8 cellular contexts compared by ENCODE assay signal in the genomic region with DNA sequence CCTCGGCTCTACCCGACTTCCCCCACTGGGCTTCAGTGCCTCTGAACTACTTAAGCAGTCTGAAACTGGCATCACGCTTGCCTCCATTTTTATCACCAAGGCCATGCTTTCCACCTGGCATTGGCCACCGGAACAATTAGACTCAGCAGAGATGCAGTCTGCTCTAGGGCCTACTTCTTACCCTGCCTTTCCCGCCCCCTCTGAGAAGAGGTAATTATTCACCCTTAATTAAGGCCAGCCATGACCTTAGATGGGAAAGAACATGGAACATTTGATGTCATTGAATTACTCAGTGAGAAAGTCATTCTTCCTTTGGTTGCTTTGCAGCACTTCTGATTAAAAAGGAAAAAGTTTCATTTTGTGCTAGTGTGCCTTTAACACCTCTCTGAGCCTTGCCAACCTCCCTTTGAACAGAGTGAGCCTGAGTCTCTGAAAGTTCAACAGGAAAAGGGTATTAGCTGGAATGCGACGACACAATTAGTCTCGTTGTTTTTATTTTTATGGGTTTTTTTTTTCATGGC.
DNase-seq lines count a peak whose midpoint lies in the region; ATAC-seq and TF ChIP-seq lines count a peak whose summit lies in the region.

No MANE protein-coding gene starts in this region.

- intact Hi-C loops in psoas muscle (cut with DNase I): no loop called here

- WGBS in psoas muscle, 3 donors: 17 to 23% (median 17%) methylated on average over 8 of the region's 8 CpGs

- H3K9me3 ChIP-seq in psoas muscle: no peaks in the 10 kb centered on the region

- peak; percentile 22 for DNase-seq in stimulated activated naive CD4-positive, alpha-beta T cell treated with Interleukin-2 at 50 U/mL for 16 hours (lab: John Stamatoyannopoulos, UW)
- no peak for DNase-seq in stimulated activated naive CD4-positive, alpha-beta T cell (lab: John Stamatoyannopoulos, UW)
- peak in 1 of 2 donors; percentile 23 for DNase-seq in psoas muscle
- no peak for DNase-seq in NCI-H82 treated with DMSO at 0.1 percent for 48 hours (lab: John Stamatoyannopoulos, UW; ENCODE audit: unreplicated experiment)
- no peak for DNase-seq in activated gamma-delta T cell (lab: John Stamatoyannopoulos, UW)
- no peak for DNase-seq in DMS114 treated with DMSO at 0.1 percent for 48 hours (lab: John Stamatoyannopoulos, UW; ENCODE audit: unreplicated experiment)
- DNase-seq in islet precursor cell: no peak

- H3K4me1 ChIP-seq in psoas muscle: no peaks in the 10 kb centered on the region

- ATAC-seq in psoas muscle: peak; percentile 30 to 50 (median 37)

- peak overlapping the region; percentile 7 for H3K27ac ChIP-seq in cingulate gyrus (ENCODE audit: low read depth, low read length)
- peak overlapping the region; percentile 21 for H3K27ac ChIP-seq in psoas muscle

- peaks cover 0 to 21% (median 3%) of the 10 kb centered on the region in 3 donors for H3K27me3 ChIP-seq in psoas muscle (ENCODE audit: insufficient read depth in 3 of 3, low read length in 2 of 3)

- no peak for TF ChIP-seq CTCF in psoas muscle (IDR thresholded peaks at IDR 0.05)

- H3K36me3 ChIP-seq in psoas muscle (ENCODE audit: insufficient read depth in 1 of 2, low read depth in 1 of 2): no peaks in the 10 kb centered on the region

- H3K4me3 ChIP-seq in psoas muscle: no peak overlapping the region
